ENCODE assay signal across 19 cellular contexts in genomic region chr20:58303547-58303946, GRCh38.
"Had no signal": no experiment of that assay in that cellular context is flagged by ENCODE, and none has a peak within 500 bp of the region (broad histone marks: within the 10 kb centered on the region; RNA-seq: fewer than 3 reads in every experiment).

No MANE protein-coding gene starts in this region.

- DNase-seq: activated CD4-positive, alpha-beta T cell treated with anti-CD3 and anti-CD28 coated beads for 4 hours; activated CD8-positive, alpha-beta T cell treated with anti-CD3 and anti-CD28 coated beads for 36 hours; activated effector memory CD4-positive, alpha-beta T cell treated with anti-CD3 and anti-CD28 coated beads, Interleukin-2, amount 50 U/mL, for 16 hours; activated naive CD4-positive, alpha-beta T cell treated with anti-CD3 and anti-CD28 coated beads, Interleukin-2, amount 50 U/mL, for 16 hours; activated T-cell treated with anti-CD3 and anti-CD28 coated beads, Interleukin-2, amount 50 U/mL, for 24 hours; cortex of kidney; immature natural killer cell; kidney glomerular epithelial cell; left ventricle myocardium inferior; mammary epithelial cell; T-helper 2 cell; transverse colon; uterus had no signal

- H3K36me3 ChIP-seq: ascending aorta, transverse colon, uterus had no signal

- H3K4me3 Mint-ChIP-seq: activated CD8-positive, alpha-beta T cell treated with anti-CD3 and anti-CD28 coated beads for 36 hours; activated T-cell treated with anti-CD3 and anti-CD28 coated beads, Interleukin-2, amount 50 U/mL, for 24 hours; immature natural killer cell; neural crest cell; stimulated activated naive CD8-positive, alpha-beta T cell treated with anti-CD3 and anti-CD28 coated beads, Interleukin-15, Interleukin-2, amounts not matched to agents 100 ng/mL and 50 ng/mL, for 24 hours; WTC11 had no signal

- H3K36me3 Mint-ChIP-seq: WTC11 had no signal

- H3K9me3 ChIP-seq: ascending aorta, esophagus muscularis mucosa, left ventricle myocardium inferior, transverse colon, uterus had no signal

- H3K27ac Mint-ChIP-seq: activated CD8-positive, alpha-beta T cell treated with anti-CD3 and anti-CD28 coated beads for 36 hours; progenitor cell of endocrine pancreas; stimulated activated naive CD8-positive, alpha-beta T cell treated with anti-CD3 and anti-CD28 coated beads, Interleukin-15, Interleukin-2, amounts not matched to agents 100 ng/mL and 50 ng/mL, for 24 hours; WTC11 had no signal

- H3K4me1 ChIP-seq: ascending aorta, uterus had no signal

- ATAC-seq: activated CD8-positive, alpha-beta T cell treated with anti-CD3 and anti-CD28 coated beads for 36 hours; WTC11 had no signal

- H3K9me3 Mint-ChIP-seq: activated CD8-positive, alpha-beta T cell treated with anti-CD3 and anti-CD28 coated beads for 36 hours; activated T-cell treated with anti-CD3 and anti-CD28 coated beads, Interleukin-2, amount 50 U/mL, for 24 hours; immature natural killer cell; neural crest cell; stimulated activated naive CD8-positive, alpha-beta T cell treated with anti-CD3 and anti-CD28 coated beads, Interleukin-15, Interleukin-2, amounts not matched to agents 100 ng/mL and 50 ng/mL, for 24 hours; WTC11 had no signal

- H3K4me3 ChIP-seq: ascending aorta, esophagus muscularis mucosa, left ventricle myocardium inferior, transverse colon, uterus had no signal

- H3K27ac ChIP-seq: ascending aorta, esophagus muscularis mucosa, left ventricle myocardium inferior, transverse colon, uterus had no signal

- H3K27me3 Mint-ChIP-seq: activated CD8-positive, alpha-beta T cell treated with anti-CD3 and anti-CD28 coated beads for 36 hours; activated T-cell treated with anti-CD3 and anti-CD28 coated beads, Interleukin-2, amount 50 U/mL, for 24 hours; progenitor cell of endocrine pancreas; stimulated activated naive CD8-positive, alpha-beta T cell treated with anti-CD3 and anti-CD28 coated beads, Interleukin-15, Interleukin-2, amounts not matched to agents 100 ng/mL and 50 ng/mL, for 24 hours had no signal

- H3K27me3 ChIP-seq: ascending aorta, esophagus muscularis mucosa, transverse colon, uterus had no signal
